Comparison of ENCODE assay signal across 10 cellular contexts in the genomic region with DNA sequence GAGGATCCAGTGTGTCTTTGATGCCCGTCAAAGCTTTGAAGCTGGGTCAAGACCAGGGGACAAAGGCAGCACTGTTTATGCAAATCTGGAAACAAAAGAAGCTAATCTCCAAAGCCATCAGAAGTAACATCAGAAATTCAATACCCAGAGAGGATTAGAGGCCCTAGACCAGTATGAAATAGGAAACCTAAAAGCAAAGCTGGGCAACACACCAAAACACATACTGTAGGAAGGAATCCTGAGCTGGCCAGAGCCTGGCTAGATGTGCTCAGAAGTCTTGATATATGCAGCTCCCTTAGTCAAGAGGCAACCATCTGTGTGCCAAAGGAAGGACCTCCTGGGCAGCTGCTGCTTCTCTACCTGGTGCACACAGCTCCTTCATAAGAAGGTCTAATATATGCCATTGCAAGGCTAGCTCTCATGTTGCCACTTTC. TPM values are rescaled to one million over a fixed set of nuclear protein-coding genes. Genes with fewer than 3 reads are reported as not detected.
DNase-seq lines count a peak whose midpoint lies in the region; TF ChIP-seq lines count a peak whose summit lies in the region.
"Had no signal": no experiment of that assay in that cellular context is flagged by ENCODE, and none has a peak within 500 bp of the region (broad histone marks: within the 10 kb centered on the region; RNA-seq: fewer than 3 reads in every experiment).

No MANE protein-coding gene starts in this region.

- H3K4me3 ChIP-seq in breast epithelium (no peak overlapping the region), PC-9 (no peak overlapping the region), foreskin fibroblast (ENCODE audit: low read depth in 1 of 2, low read length in 2 of 2) (no peak overlapping the region)
- H3K4me3 ChIP-seq: upper lobe of right lung had no signal

- H3K79me2 ChIP-seq in PC-9 (ENCODE audit: low read depth): no peaks in the 10 kb centered on the region

- intact Hi-C loops in MCF 10A (cut with micrococcal nuclease): no loop called here
- intact Hi-C loops in breast epithelium (cut with DNase I; ENCODE audit: low total_unique reads): no loop called here
- intact Hi-C loops in PC-9 (cut with micrococcal nuclease; ENCODE audit: unreplicated experiment): loop anchor here (2.0 kb wide), 2 partner anchors 22 to 32 kb away; no protein-coding TSS in a partner anchor
- intact Hi-C loops in activated naive CD4-positive, alpha-beta T cell treated with anti-CD3 and anti-CD28 coated beads for 36 hours (cut with micrococcal nuclease): no loop called here
- intact Hi-C loops in posterior vena cava (cut with DNase I): no loop called here

- no peaks in the 10 kb centered on the region for H3F3A ChIP-seq in PC-9 (ENCODE audit: insufficient read depth, low read depth)

- CTCF ChIA-PET in MCF 10A (lab: Yijun Ruan, JAX): interaction anchor here (0.7 to 0.8 kb wide), 2 partner anchors 11 to 618 kb away, joined by 3 read pairs; no protein-coding TSS in a partner anchor
- CTCF ChIA-PET in PC-9 (lab: Charles Lee): interaction anchor here (0.7 to 0.9 kb wide), 2 partner anchors 35 to 82 kb away, joined by 3 read pairs; no protein-coding TSS in a partner anchor
- CTCF ChIA-PET in activated naive CD4-positive, alpha-beta T cell treated with anti-CD3 and anti-CD28 coated beads for 36 hours (lab: Charles Lee): no interaction called here

- H3K27me3 Mint-ChIP-seq in MCF 10A (ENCODE audit: insufficient read depth, unreplicated experiment): peaks cover 41% of the 10 kb centered on the region
- H3K27me3 Mint-ChIP-seq in activated naive CD4-positive, alpha-beta T cell treated with anti-CD3 and anti-CD28 coated beads for 36 hours (ENCODE audit: low read depth): peaks cover 22% of the 10 kb centered on the region

- no peaks in the 10 kb centered on the region for H3K36me3 Mint-ChIP-seq in MCF 10A (ENCODE audit: insufficient read depth, unreplicated experiment)
- H3K36me3 Mint-ChIP-seq in activated naive CD4-positive, alpha-beta T cell treated with anti-CD3 and anti-CD28 coated beads for 36 hours (ENCODE audit: low read depth): no peaks in the 10 kb centered on the region
- H3K36me3 Mint-ChIP-seq: activated naive CD4-positive, alpha-beta T cell treated with anti-CD3 and anti-CD28 coated beads, Interleukin-2, amount 50 U/mL, for 24 hours had no signal

- H3K4me1 ChIP-seq in breast epithelium (peaks cover 0 to 3% of the 10 kb centered on the region in 2 donors), PC-9 (replicated peaks; ENCODE audit: insufficient read depth) (0 out of 2 replicates have a peak, but pooled peaks cover 4% of the 10 kb centered on the region)

- H3K27me3 ChIP-seq in breast epithelium: no peaks in the 10 kb centered on the region
- no peaks in the 10 kb centered on the region for H3K27me3 ChIP-seq in PC-9 (ENCODE audit: insufficient read depth, low read depth)
- H3K27me3 ChIP-seq: upper lobe of right lung had no signal

- POLR2A ChIA-PET in MCF 10A (lab: Yijun Ruan, JAX): interaction anchor here (1.6 kb wide), 1 partner anchor 9 kb away, joined by 5 read pairs; no protein-coding TSS in a partner anchor
- POLR2A ChIA-PET in PC-9 (lab: Charles Lee; ENCODE audit: unreplicated experiment): interaction anchor here (0.5 to 0.6 kb wide), 3 partner anchors 93 to 463 kb away, joined by 3 to 14 read pairs (median 4); no protein-coding TSS in a partner anchor

- H3K4me2 ChIP-seq in PC-9: no peak overlapping the region

- no peak overlapping the region for H3K27ac Mint-ChIP-seq in MCF 10A (ENCODE audit: low read depth, unreplicated experiment)
- H3K27ac Mint-ChIP-seq in activated naive CD4-positive, alpha-beta T cell treated with anti-CD3 and anti-CD28 coated beads for 36 hours: no peak overlapping the region
- H3K27ac Mint-ChIP-seq: activated naive CD4-positive, alpha-beta T cell treated with anti-CD3 and anti-CD28 coated beads, Interleukin-2, amount 50 U/mL, for 24 hours had no signal

- H3K36me3 ChIP-seq in breast epithelium (no peaks in the 10 kb centered on the region), PC-9 (ENCODE audit: low read depth) (no peaks in the 10 kb centered on the region)
- H3K36me3 ChIP-seq: upper lobe of right lung had no signal

- no peak for TF ChIP-seq POLR2A in breast epithelium (IDR thresholded peaks at IDR 0.05)

- DNase-seq in MCF 10A (ENCODE audit: unreplicated experiment) (peak; percentile 41), breast epithelium (ENCODE audit: low spot score in 2 of 2) (no peak), PC-9 (peak; percentile 67 to 73), foreskin fibroblast (peak; percentile 86 to 94), substantia nigra (lab: John Stamatoyannopoulos, UW) (peak in 2 of 49 donors; percentile 34 to 61), posterior vena cava (ENCODE audit: low spot score) (no peak)
- no peak for DNase-seq in activated naive CD4-positive, alpha-beta T cell treated with anti-CD3 and anti-CD28 coated beads for 36 hours
- DNase-seq in activated CD4-positive, alpha-beta T cell treated with anti-CD3 and anti-CD28 coated beads, Interleukin-2, amount 50 U/mL, for 4 hours: no peak
- DNase-seq: upper lobe of right lung had no signal

- H3K4me3 Mint-ChIP-seq in MCF 10A (ENCODE audit: unreplicated experiment): no peak overlapping the region
- no peak overlapping the region for H3K4me3 Mint-ChIP-seq in activated naive CD4-positive, alpha-beta T cell treated with anti-CD3 and anti-CD28 coated beads for 36 hours
- H3K4me3 Mint-ChIP-seq: activated naive CD4-positive, alpha-beta T cell treated with anti-CD3 and anti-CD28 coated beads, Interleukin-2, amount 50 U/mL, for 24 hours had no signal

- H2AFZ ChIP-seq in PC-9: no peak overlapping the region

- H3K27ac ChIP-seq in breast epithelium (no peak overlapping the region), PC-9 (no peak overlapping the region), substantia nigra (ENCODE audit: low read depth, low read length, poor library complexity, severe bottlenecking) (peak overlapping the region; percentile 85)
- H3K27ac ChIP-seq: upper lobe of right lung had no signal

- H3K9me3 Mint-ChIP-seq in MCF 10A (ENCODE audit: unreplicated experiment): no peaks in the 10 kb centered on the region
- H3K9me3 Mint-ChIP-seq in activated naive CD4-positive, alpha-beta T cell treated with anti-CD3 and anti-CD28 coated beads for 36 hours: no peaks in the 10 kb centered on the region
- H3K9me3 Mint-ChIP-seq: activated naive CD4-positive, alpha-beta T cell treated with anti-CD3 and anti-CD28 coated beads, Interleukin-2, amount 50 U/mL, for 24 hours had no signal

- no peaks in the 10 kb centered on the region for H3K9me2 ChIP-seq in PC-9 (ENCODE audit: insufficient read depth)

- TF ChIP-seq CTCF in MCF 10A (IDR thresholded peaks at IDR 0.05; ENCODE audit: unreplicated experiment): no peak
- no peak for TF ChIP-seq CTCF in breast epithelium (IDR thresholded peaks at IDR 0.05)
- no peak for TF ChIP-seq CTCF in PC-9 (conservative IDR thresholded peaks at IDR 0.05)
- no peak for TF ChIP-seq CTCF in foreskin fibroblast (IDR thresholded peaks at IDR 0.05; ENCODE audit: low read depth, low read length)

- H3K9me3 ChIP-seq in breast epithelium (no peaks in the 10 kb centered on the region), PC-9 (ENCODE audit: insufficient read depth, low read depth) (no peaks in the 10 kb centered on the region)
- H3K9me3 ChIP-seq: upper lobe of right lung had no signal

- no peaks in the 10 kb centered on the region for H3K4me1 Mint-ChIP-seq in MCF 10A (ENCODE audit: insufficient read depth, unreplicated experiment)
- H3K4me1 Mint-ChIP-seq in activated naive CD4-positive, alpha-beta T cell treated with anti-CD3 and anti-CD28 coated beads for 36 hours (ENCODE audit: low read depth): no peaks in the 10 kb centered on the region
- H3K4me1 Mint-ChIP-seq: activated naive CD4-positive, alpha-beta T cell treated with anti-CD3 and anti-CD28 coated beads, Interleukin-2, amount 50 U/mL, for 24 hours had no signal

- BruUV-seq in MCF 10A (replicated peaks; lab: Mats Ljungman, UMichigan) (no TSS peak), PC-9 (replicated peaks; lab: Mats Ljungman, UMichigan) (no TSS peak)

- H4K20me1 ChIP-seq in PC-9 (ENCODE audit: insufficient read depth): no peaks in the 10 kb centered on the region

RNA-seq across cellular contexts. Expression of a gene that starts 12.3 kb away (rescaled TPM):
- total RNA-seq in MCF 10A (2022) (0.26 and 0.27 TPM in 2 replicates), breast epithelium (1 to 10 TPM in 2 of 3 donors, under 1 TPM in 1; 0.32 to 1.3 (median 1.3) TPM), PC-9 (2021) (0.44 and 0.58 TPM in 2 replicates), posterior vena cava (1 to 10 TPM; 4.9 to 9.4 TPM)
- total RNA-seq in activated naive CD4-positive, alpha-beta T cell treated with anti-CD3 and anti-CD28 coated beads for 36 hours: 1 to 10 TPM; 1.2 to 1.4 TPM

RNA-seq across cellular contexts. Expression of a gene that starts 26.3 kb away (rescaled TPM):
- total RNA-seq in MCF 10A (2022) (88.7 and 97.5 TPM in 2 replicates), breast epithelium (10 to 100 TPM; 18.9 to 25.0 (median 23.6) TPM), PC-9 (2021) (46.0 and 52.0 TPM in 2 replicates), posterior vena cava (10 to 100 TPM; 27.7 to 32.5 TPM)
- 10 to 100 TPM; 52.6 to 57.6 TPM for total RNA-seq in activated naive CD4-positive, alpha-beta T cell treated with anti-CD3 and anti-CD28 coated beads for 36 hours

Comparison
In these comparisons a context has a peak if more than half of its experiments do, and no peak if none do; other contexts are left out.
1. DNase-seq: peak in MCF 10A (single experiment), PC-9 (2 of 2) and foreskin fibroblast (2 of 2); none in breast epithelium (0 of 2), activated naive CD4-positive, alpha-beta T cell treated with anti-CD3 and anti-CD28 coated beads for 36 hours (single experiment), activated CD4-positive, alpha-beta T cell treated with anti-CD3 and anti-CD28 coated beads, Interleukin-2, amount 50 U/mL, for 4 hours (0 of 2) and posterior vena cava (single experiment).